12 cellular contexts compared by ENCODE assay signal in the genomic region with DNA sequence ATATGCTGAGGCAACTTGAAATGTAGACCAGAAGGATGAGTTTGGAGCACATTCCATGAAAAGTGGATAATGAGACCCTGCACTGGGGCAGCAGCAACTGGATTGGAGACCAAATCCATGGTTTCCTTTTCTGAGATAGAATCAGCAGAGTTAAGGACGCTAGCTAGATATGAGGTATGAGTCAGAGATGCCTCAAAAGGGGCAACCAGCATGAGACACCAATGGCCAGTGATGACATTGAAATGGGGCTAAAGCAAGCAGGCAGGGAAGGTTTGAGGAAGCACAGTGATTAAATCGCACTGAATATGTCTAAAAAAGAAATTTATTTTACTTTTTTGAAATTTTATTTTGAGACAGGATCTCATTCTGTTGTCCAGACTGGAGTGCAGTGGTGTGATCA.
"Had no signal": no experiment of that assay in that cellular context is flagged by ENCODE, and none has a peak within 500 bp of the region (broad histone marks: within the 10 kb centered on the region; RNA-seq: fewer than 3 reads in every experiment).

No MANE protein-coding gene starts in this region.

- H3K36me3 ChIP-seq: breast epithelium, esophagus muscularis mucosa, sigmoid colon, tibial nerve had no signal

- DNase-seq: activated effector memory CD4-positive, alpha-beta T cell treated with anti-CD3 and anti-CD28 coated beads, Interleukin-2, amount 50 U/mL, for 16 hours; activated T-cell treated with anti-CD3 and anti-CD28 coated beads, Interleukin-2, amount 50 U/mL, for 24 hours; amygdala; head of caudate nucleus; sigmoid colon; stimulated activated CD4-positive, alpha-beta T cell treated with anti-CD3 and anti-CD28 coated beads, Interleukin-2, amount 100 ng/mL, for 24 hours; stimulated activated naive B cell treated with anti-CD40 and anti-IgM and Interleukin-4, amounts not matched to agents 10 μg/mL and 1 μg/mL and 100 μg/mL, for 72 hours; T-helper 2 cell had no signal

- H3K27ac ChIP-seq: breast epithelium, esophagus muscularis mucosa, sigmoid colon, tibial nerve had no signal

- H3K4me1 ChIP-seq: breast epithelium, esophagus muscularis mucosa, sigmoid colon, tibial nerve had no signal

- H3K27me3 ChIP-seq: breast epithelium, esophagus muscularis mucosa, sigmoid colon, tibial nerve had no signal

- H3K4me1 Mint-ChIP-seq: stimulated activated naive B cell treated with anti-CD40 and anti-IgM and Interleukin-4, amounts not matched to agents 10 μg/mL and 1 μg/mL and 100 μg/mL, for 72 hours had no signal

- H3K4me3 Mint-ChIP-seq: activated T-cell treated with anti-CD3 and anti-CD28 coated beads, Interleukin-2, amount 50 U/mL, for 24 hours; stimulated activated naive B cell treated with anti-CD40 and anti-IgM and Interleukin-4, amounts not matched to agents 10 μg/mL and 1 μg/mL and 100 μg/mL, for 72 hours had no signal

- H3K9me3 ChIP-seq: breast epithelium, esophagus muscularis mucosa, sigmoid colon, tibial nerve had no signal

- H3K27me3 Mint-ChIP-seq: activated T-cell treated with anti-CD3 and anti-CD28 coated beads, Interleukin-2, amount 50 U/mL, for 24 hours; stimulated activated naive B cell treated with anti-CD40 and anti-IgM and Interleukin-4, amounts not matched to agents 10 μg/mL and 1 μg/mL and 100 μg/mL, for 72 hours had no signal

- H3K4me3 ChIP-seq: breast epithelium, esophagus muscularis mucosa, sigmoid colon, tibial nerve had no signal

- H3K36me3 Mint-ChIP-seq: activated naive CD4-positive, alpha-beta T cell treated with anti-CD3 and anti-CD28 coated beads, Interleukin-2, amount 50 U/mL, for 72 hours; stimulated activated naive B cell treated with anti-CD40 and anti-IgM and Interleukin-4, amounts not matched to agents 10 μg/mL and 1 μg/mL and 100 μg/mL, for 72 hours had no signal

- H3K27ac Mint-ChIP-seq: activated naive CD4-positive, alpha-beta T cell treated with anti-CD3 and anti-CD28 coated beads, Interleukin-2, amount 50 U/mL, for 72 hours; activated T-cell treated with anti-CD3 and anti-CD28 coated beads, Interleukin-2, amount 50 U/mL, for 24 hours; stimulated activated naive B cell treated with anti-CD40 and anti-IgM and Interleukin-4, amounts not matched to agents 10 μg/mL and 1 μg/mL and 100 μg/mL, for 72 hours had no signal
